In genomic region chr12:109719123-109720022, GRCh38 we compare ENCODE assay signal across 10 cellular contexts. TPM values are rescaled to one million over a fixed set of nuclear protein-coding genes. Genes with fewer than 3 reads are reported as not detected.
DNase-seq lines count a peak whose midpoint lies in the region; ATAC-seq, FAIRE-seq and TF ChIP-seq lines count a peak whose summit lies in the region.
"Had no signal": no experiment of that assay in that cellular context is flagged by ENCODE, and none has a peak within 500 bp of the region (broad histone marks: within the 10 kb centered on the region; RNA-seq: fewer than 3 reads in every experiment).

No MANE protein-coding gene starts in this region.

- peaks cover 0 to 49% (median 0%) of the 10 kb centered on the region in 7 donors for H3K27me3 ChIP-seq in heart right ventricle
- peaks cover 0 to 25% of the 10 kb centered on the region in 2 donors for H3K27me3 ChIP-seq in tibial nerve

- WGBS in heart right ventricle, 2 donors, result 64 to 65% methylated on average over 12 of the region's 12 CpGs
- 48 to 58% methylated on average over 12 of the region's 12 CpGs for WGBS in tibial nerve, 2 donors

- H3K4me3 ChIP-seq in heart right ventricle, result no peak overlapping the region
- H3K4me3 ChIP-seq in tibial nerve, result no peak overlapping the region

- H3K9me3 ChIP-seq in heart right ventricle (no peaks in the 10 kb centered on the region), tibial nerve (no peaks in the 10 kb centered on the region)

- TF ChIP-seq EP300 in tibial nerve (IDR thresholded peaks at IDR 0.05), result no peak

- intact Hi-C loops in heart right ventricle (cut with DNase I), result loop anchor here in 6 of 10 donors (5.0 to 10.0 kb wide), 7 partner anchors 38 to 202 kb away; no protein-coding TSS in a partner anchor
- intact Hi-C loops in cardiac septum (cut with DNase I), result loop anchor here (5.0 kb wide), 1 partner anchor 197 kb away; no protein-coding TSS in a partner anchor

- DNase-seq in heart right ventricle, result no peak
- no peak for DNase-seq in cardiac septum (ENCODE audit: low spot score)
- DNase-seq in hepatic stellate cell (ENCODE audit: low spot score), result peak; percentile 58
- no peak for DNase-seq in tibial nerve (ENCODE audit: low spot score in 2 of 2)
- DNase-seq in NCI-H2029 (lab: John Stamatoyannopoulos, UW), result no peak
- DNase-seq in RCC 7860 (ENCODE audit: low spot score), result no peak
- no peak for DNase-seq in NCI-H446 treated with DMSO at 0.1 percent for 48 hours (lab: John Stamatoyannopoulos, UW)
- DNase-seq: NCI-H1048; stimulated activated CD8-positive, alpha-beta memory T cell treated with anti-CD3 and anti-CD28 coated beads, Interleukin-4, amount 100 ng/mL, for 48 hours had no signal

- FAIRE-seq in RCC 7860 (lab: Jason Lieb, UNC), result no peak

- peak in 1 of 9 donors; percentile 9 for TF ChIP-seq CTCF in heart right ventricle (IDR thresholded peaks at IDR 0.05)
- peak; percentile 72 for TF ChIP-seq CTCF in VCaP (conservative IDR thresholded peaks at IDR 0.05)
- TF ChIP-seq CTCF in tibial nerve (IDR thresholded peaks at IDR 0.05), result peak in 3 of 5 experiments; percentile 10 to 22 (median 19)

- H3K27ac ChIP-seq in heart right ventricle (peak overlapping the region; percentile 74 to 94 (median 88)), VCaP (peak overlapping the region; percentile 72), tibial nerve (peak overlapping the region; percentile 32 to 87 (median 66))

- H3K4me1 ChIP-seq in heart right ventricle, result peaks cover 15 to 97% (median 57%) of the 10 kb centered on the region in 9 donors
- H3K4me1 ChIP-seq in tibial nerve, result peaks cover 0 to 99% (median 34%) of the 10 kb centered on the region in 4 donors

- no peaks in the 10 kb centered on the region for H3K36me3 ChIP-seq in heart right ventricle
- no peaks in the 10 kb centered on the region for H3K36me3 ChIP-seq in tibial nerve

- TF ChIP-seq POLR2A in tibial nerve (IDR thresholded peaks at IDR 0.05), result no peak

- no peak for ATAC-seq in heart right ventricle

RNA-seq across cellular contexts. Expression of gene FAM222A, which starts 5.7 kb away (rescaled TPM):
- total RNA-seq in heart right ventricle (10 to 100 TPM in 5 of 10 donors, 1 to 10 TPM in 5; 3.4 to 26.0 (median 8.6) TPM), cardiac septum (7.8 TPM), tibial nerve (1 to 10 TPM; 1.3 to 3.3 (median 1.9) TPM)
- 1 to 10 TPM; 2.7 to 6.2 TPM for polyA plus RNA-seq in heart right ventricle
